In the genomic region with DNA sequence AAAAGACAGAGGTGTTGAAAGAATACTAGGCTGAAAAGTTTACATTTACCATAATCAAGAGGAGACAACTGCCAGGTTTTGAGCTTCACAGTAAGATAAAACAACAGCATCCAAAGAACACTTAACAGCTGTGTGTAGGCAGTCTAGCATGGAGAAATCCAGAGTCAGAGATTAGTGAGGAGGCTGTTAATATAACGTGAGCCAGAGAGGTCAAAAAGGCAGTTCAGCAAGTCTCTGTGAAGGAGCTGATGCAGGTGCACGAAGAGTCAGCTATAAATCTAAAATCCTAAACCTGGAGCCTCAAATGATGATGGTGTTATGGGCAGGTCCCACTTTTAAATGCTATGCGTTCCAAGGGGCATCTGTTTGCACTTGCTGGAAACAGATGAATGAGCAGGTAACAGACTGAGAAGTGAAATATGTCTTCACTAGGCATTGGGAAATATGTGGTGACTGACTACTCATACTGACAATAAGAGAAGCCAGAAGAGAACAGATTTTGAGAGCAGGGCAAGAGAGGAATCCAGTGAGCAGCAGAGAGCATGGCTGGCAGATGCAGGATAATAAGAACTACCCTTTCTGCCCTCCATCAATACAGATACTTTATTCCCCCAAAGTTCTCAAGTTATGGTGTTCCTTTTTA, we compare ENCODE assay signal across 1 cellular context.
A peak's percentile ranks its signal among the peaks of the same experiment; 100 is the strongest.
TF ChIP-seq lines count a peak whose summit lies in the region.

No MANE protein-coding gene starts in this region.

TF ChIP-seq in K562, 482 proteins besides CTCF, POLR2A, EP300 and RAD21:
- no peak for TF ChIP-seq CBX3 (IDR thresholded peaks at IDR 0.05; ENCODE audit: borderline replicate concordance in 1 of 2, low read length in 2 of 2)
- no peak for TF ChIP-seq TCFL5 (CRISPR knock-in tag; conservative IDR thresholded peaks at IDR 0.05)
- peak; percentile 54 for TF ChIP-seq TCF3 (CRISPR knock-in tag; IDR thresholded peaks at IDR 0.05)
- no peak for TF ChIP-seq ZNF699 (CRISPR knock-in tag; IDR thresholded peaks at IDR 0.05; ENCODE audit: insufficient replicate concordance)
- TF ChIP-seq ZBTB8A (IDR thresholded peaks at IDR 0.05; ENCODE audit: partially characterized antibody) = no peak
- no peak for TF ChIP-seq NFIC (IDR thresholded peaks at IDR 0.05)
- no peak for TF ChIP-seq EGR1 (conservative IDR thresholded peaks at IDR 0.05)
- no peak for TF ChIP-seq NR1H2 (CRISPR knock-in tag; IDR thresholded peaks at IDR 0.05)
- TF ChIP-seq, protein P1, sequence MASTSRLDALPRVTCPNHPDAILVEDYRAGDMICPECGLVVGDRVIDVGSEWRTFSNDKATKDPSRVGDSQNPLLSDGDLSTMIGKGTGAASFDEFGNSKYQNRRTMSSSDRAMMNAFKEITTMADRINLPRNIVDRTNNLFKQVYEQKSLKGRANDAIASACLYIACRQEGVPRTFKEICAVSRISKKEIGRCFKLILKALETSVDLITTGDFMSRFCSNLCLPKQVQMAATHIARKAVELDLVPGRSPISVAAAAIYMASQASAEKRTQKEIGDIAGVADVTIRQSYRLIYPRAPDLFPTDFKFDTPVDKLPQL (IDR thresholded peaks at IDR 0.05; ENCODE audit: extremely low read depth, insufficient read length) = no peak
- no peak for TF ChIP-seq CBX5 (IDR thresholded peaks at IDR 0.05; ENCODE audit: borderline replicate concordance, low read depth)
- TF ChIP-seq SIX5 (IDR thresholded peaks at IDR 0.05; ENCODE audit: borderline replicate concordance in 1 of 2, insufficient read depth in 1 of 2, low read depth in 1 of 2, low read length in 2 of 2) = no peak
- TF ChIP-seq ZFP1 (CRISPR knock-in tag; IDR thresholded peaks at IDR 0.05) = no peak
- TF ChIP-seq SREBF2 (CRISPR knock-in tag; IDR thresholded peaks at IDR 0.05) = no peak
- TF ChIP-seq ZNF253 (CRISPR knock-in tag; conservative IDR thresholded peaks at IDR 0.05) = no peak
- no peak for TF ChIP-seq SNIP1 (IDR thresholded peaks at IDR 0.05; ENCODE audit: low read depth)
- TF ChIP-seq, protein P2, sequence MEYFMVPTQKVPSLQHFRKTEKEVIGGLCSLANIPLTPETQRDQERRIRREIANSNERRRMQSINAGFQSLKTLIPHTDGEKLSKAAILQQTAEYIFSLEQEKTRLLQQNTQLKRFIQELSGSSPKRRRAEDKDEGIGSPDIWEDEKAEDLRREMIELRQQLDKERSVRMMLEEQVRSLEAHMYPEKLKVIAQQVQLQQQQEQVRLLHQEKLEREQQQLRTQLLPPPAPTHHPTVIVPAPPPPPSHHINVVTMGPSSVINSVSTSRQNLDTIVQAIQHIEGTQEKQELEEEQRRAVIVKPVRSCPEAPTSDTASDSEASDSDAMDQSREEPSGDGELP (CRISPR knock-in tag; IDR thresholded peaks at IDR 0.05; ENCODE audit: borderline replicate concordance) = peak; percentile 15; the same call in 1 of the 2 replicates
- TF ChIP-seq CBFA2T3 (IDR thresholded peaks at IDR 0.05) = peak; percentile 75
- TF ChIP-seq RHOXF2B (CRISPR knock-in tag; conservative IDR thresholded peaks at IDR 0.05) = no peak
- TF ChIP-seq KDM2B (CRISPR knock-in tag; IDR thresholded peaks at IDR 0.05) = no peak
- TF ChIP-seq JUN (IDR thresholded peaks at IDR 0.05; ENCODE audit: borderline replicate concordance, low read depth, low read length) = no peak
- TF ChIP-seq JUN (CRISPR knock-in tag; IDR thresholded peaks at IDR 0.05; ENCODE audit: borderline replicate concordance) = no peak
- peak; percentile 40; the same call in 1 of the 2 replicates for TF ChIP-seq TAL1 (IDR thresholded peaks at IDR 0.05)
- no peak for TF ChIP-seq SMC3 (conservative IDR thresholded peaks at IDR 0.05; ENCODE audit: insufficient read depth, low read depth, low read length)
- TF ChIP-seq, protein P3, sequence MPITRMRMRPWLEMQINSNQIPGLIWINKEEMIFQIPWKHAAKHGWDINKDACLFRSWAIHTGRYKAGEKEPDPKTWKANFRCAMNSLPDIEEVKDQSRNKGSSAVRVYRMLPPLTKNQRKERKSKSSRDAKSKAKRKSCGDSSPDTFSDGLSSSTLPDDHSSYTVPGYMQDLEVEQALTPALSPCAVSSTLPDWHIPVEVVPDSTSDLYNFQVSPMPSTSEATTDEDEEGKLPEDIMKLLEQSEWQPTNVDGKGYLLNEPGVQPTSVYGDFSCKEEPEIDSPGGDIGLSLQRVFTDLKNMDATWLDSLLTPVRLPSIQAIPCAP (CRISPR knock-in tag; IDR thresholded peaks at IDR 0.05; ENCODE audit: borderline replicate concordance) = no peak
- no peak for TF ChIP-seq MTF1 (CRISPR knock-in tag; IDR thresholded peaks at IDR 0.05; ENCODE audit: borderline replicate concordance)
- TF ChIP-seq ZNF644 (tag; IDR thresholded peaks at IDR 0.05; ENCODE audit: low read depth) = no peak
- no peak for TF ChIP-seq CHD4 (IDR thresholded peaks at IDR 0.05; ENCODE audit: insufficient read depth, insufficient replicate concordance, low read depth, low read length, poor library complexity, severe bottlenecking)
- TF ChIP-seq RB1 (IDR thresholded peaks at IDR 0.05; ENCODE audit: low read depth) = no peak
- no peak for TF ChIP-seq ZNF354B (CRISPR knock-in tag; IDR thresholded peaks at IDR 0.05)
- TF ChIP-seq, protein P4, sequence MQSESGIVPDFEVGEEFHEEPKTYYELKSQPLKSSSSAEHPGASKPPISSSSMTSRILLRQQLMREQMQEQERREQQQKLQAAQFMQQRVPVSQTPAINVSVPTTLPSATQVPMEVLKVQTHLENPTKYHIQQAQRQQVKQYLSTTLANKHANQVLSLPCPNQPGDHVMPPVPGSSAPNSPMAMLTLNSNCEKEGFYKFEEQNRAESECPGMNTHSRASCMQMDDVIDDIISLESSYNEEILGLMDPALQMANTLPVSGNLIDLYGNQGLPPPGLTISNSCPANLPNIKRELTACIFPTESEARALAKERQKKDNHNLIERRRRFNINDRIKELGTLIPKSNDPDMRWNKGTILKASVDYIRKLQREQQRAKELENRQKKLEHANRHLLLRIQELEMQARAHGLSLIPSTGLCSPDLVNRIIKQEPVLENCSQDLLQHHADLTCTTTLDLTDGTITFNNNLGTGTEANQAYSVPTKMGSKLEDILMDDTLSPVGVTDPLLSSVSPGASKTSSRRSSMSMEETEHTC (IDR thresholded peaks at IDR 0.05) = no peak
- TF ChIP-seq NFIX (CRISPR knock-in tag; IDR thresholded peaks at IDR 0.05; ENCODE audit: low read depth) = no peak
- TF ChIP-seq KDM1A (IDR thresholded peaks at IDR 0.05) = peak in 1 of 2 experiments; percentile 31; a peak in 1 of 4 replicates
- TF ChIP-seq, protein P5, sequence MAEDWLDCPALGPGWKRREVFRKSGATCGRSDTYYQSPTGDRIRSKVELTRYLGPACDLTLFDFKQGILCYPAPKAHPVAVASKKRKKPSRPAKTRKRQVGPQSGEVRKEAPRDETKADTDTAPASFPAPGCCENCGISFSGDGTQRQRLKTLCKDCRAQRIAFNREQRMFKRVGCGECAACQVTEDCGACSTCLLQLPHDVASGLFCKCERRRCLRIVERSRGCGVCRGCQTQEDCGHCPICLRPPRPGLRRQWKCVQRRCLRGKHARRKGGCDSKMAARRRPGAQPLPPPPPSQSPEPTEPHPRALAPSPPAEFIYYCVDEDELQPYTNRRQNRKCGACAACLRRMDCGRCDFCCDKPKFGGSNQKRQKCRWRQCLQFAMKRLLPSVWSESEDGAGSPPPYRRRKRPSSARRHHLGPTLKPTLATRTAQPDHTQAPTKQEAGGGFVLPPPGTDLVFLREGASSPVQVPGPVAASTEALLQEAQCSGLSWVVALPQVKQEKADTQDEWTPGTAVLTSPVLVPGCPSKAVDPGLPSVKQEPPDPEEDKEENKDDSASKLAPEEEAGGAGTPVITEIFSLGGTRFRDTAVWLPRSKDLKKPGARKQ (CRISPR knock-in tag; IDR thresholded peaks at IDR 0.05) = no peak
- TF ChIP-seq, protein P6, sequence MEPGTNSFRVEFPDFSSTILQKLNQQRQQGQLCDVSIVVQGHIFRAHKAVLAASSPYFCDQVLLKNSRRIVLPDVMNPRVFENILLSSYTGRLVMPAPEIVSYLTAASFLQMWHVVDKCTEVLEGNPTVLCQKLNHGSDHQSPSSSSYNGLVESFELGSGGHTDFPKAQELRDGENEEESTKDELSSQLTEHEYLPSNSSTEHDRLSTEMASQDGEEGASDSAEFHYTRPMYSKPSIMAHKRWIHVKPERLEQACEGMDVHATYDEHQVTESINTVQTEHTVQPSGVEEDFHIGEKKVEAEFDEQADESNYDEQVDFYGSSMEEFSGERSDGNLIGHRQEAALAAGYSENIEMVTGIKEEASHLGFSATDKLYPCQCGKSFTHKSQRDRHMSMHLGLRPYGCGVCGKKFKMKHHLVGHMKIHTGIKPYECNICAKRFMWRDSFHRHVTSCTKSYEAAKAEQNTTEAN (CRISPR knock-in tag; IDR thresholded peaks at IDR 0.05) = no peak
- peak; percentile 27 for TF ChIP-seq MEIS2 (IDR thresholded peaks at IDR 0.05; ENCODE audit: partially characterized antibody)
- no peak for TF ChIP-seq MECOM (CRISPR knock-in tag; IDR thresholded peaks at IDR 0.05)
- no peak for TF ChIP-seq ZNF830 (CRISPR knock-in tag; IDR thresholded peaks at IDR 0.05)
- TF ChIP-seq CBFA2T2 (conservative IDR thresholded peaks at IDR 0.05) = peak; percentile 55; the same call in 1 of the 2 replicates
- no peak for TF ChIP-seq ATF1 (CRISPR knock-in tag; IDR thresholded peaks at IDR 0.05)
- no peak for TF ChIP-seq ATF1 (tag; IDR thresholded peaks at IDR 0.05)
- no peak for TF ChIP-seq PCBP1 (IDR thresholded peaks at IDR 0.05; ENCODE audit: low read depth, low read length, poor library complexity, severe bottlenecking)
- no peak for TF ChIP-seq SNRNP70 (optimal IDR thresholded peaks at IDR 0.05; ENCODE audit: low read depth, low read length)
